Comparison of ENCODE assay signal across 11 cellular contexts in genomic region chr2:102226171-102226570, GRCh38. TPM values are rescaled to one million over a fixed set of nuclear protein-coding genes. Genes with fewer than 3 reads are reported as not detected.
DNase-seq lines count a peak whose midpoint lies in the region; ATAC-seq and TF ChIP-seq lines count a peak whose summit lies in the region.
"Had no signal": no experiment of that assay in that cellular context is flagged by ENCODE, and none has a peak within 500 bp of the region (broad histone marks: within the 10 kb centered on the region; RNA-seq: fewer than 3 reads in every experiment).

No MANE protein-coding gene starts in this region.

- no peaks in the 10 kb centered on the region for H3K9me3 Mint-ChIP-seq in nephron progenitor cell

- H3K9me3 ChIP-seq in right cardiac atrium (ENCODE audit: control insufficient read depth, low read length) (no peaks in the 10 kb centered on the region), upper lobe of right lung (no peaks in the 10 kb centered on the region)

- no peaks in the 10 kb centered on the region for H3K36me3 ChIP-seq in upper lobe of right lung
- H3K36me3 ChIP-seq: cardiac muscle cell had no signal

- intact Hi-C loops in right cardiac atrium (cut with DNase I) (no loop called here), cardiac septum (cut with DNase I) (no loop called here), upper lobe of right lung (cut with DNase I) (no loop called here)

- H3K4me1 Mint-ChIP-seq in nephron progenitor cell: peaks cover 49% of the 10 kb centered on the region

- H3K4me1 ChIP-seq in right cardiac atrium (ENCODE audit: control insufficient read depth, insufficient read depth, low read length) (peaks cover 2% of the 10 kb centered on the region), upper lobe of right lung (peaks cover 35% of the 10 kb centered on the region)

- peak overlapping the region; percentile 99 for H3K27ac Mint-ChIP-seq in nephron progenitor cell

- 93% methylated on average over 6 of the region's 6 CpGs for WGBS in right cardiac atrium

- no peaks in the 10 kb centered on the region for H3K36me3 Mint-ChIP-seq in nephron progenitor cell (ENCODE audit: low read depth)

- H3K4me3 Mint-ChIP-seq in nephron progenitor cell: no peak overlapping the region

- H3K27ac ChIP-seq in right cardiac atrium (ENCODE audit: low read length): peak overlapping the region; percentile 23
- H3K27ac ChIP-seq in caudate nucleus (ENCODE audit: low read depth, low read length): peak overlapping the region; percentile 94
- peak overlapping the region; percentile 89 for H3K27ac ChIP-seq in upper lobe of right lung
- H3K27ac ChIP-seq: cardiac muscle cell had no signal

- DNase-seq in right cardiac atrium (no peak), cardiac septum (ENCODE audit: low spot score) (no peak), caudate nucleus (lab: John Stamatoyannopoulos, UW) (no peak), nephron progenitor cell (no peak), upper lobe of right lung (no peak), dermis blood vessel endothelial cell (no peak)
- DNase-seq in central memory CD4-positive, alpha-beta T cell: no peak
- DNase-seq: activated CD4-positive, alpha-beta T cell treated with anti-CD3 and anti-CD28 coated beads, Interleukin-2, amount 50 U/mL, for 1 hour had no signal

- TF ChIP-seq CTCF in nephron progenitor cell (IDR thresholded peaks at IDR 0.05) (no peak), upper lobe of right lung (IDR thresholded peaks at IDR 0.05) (no peak)

- H3K27me3 ChIP-seq in right cardiac atrium (ENCODE audit: control insufficient read depth, insufficient read depth) (no peaks in the 10 kb centered on the region), upper lobe of right lung (no peaks in the 10 kb centered on the region)
- H3K27me3 ChIP-seq: cardiac muscle cell had no signal

- peaks cover 7% of the 10 kb centered on the region for H3K27me3 Mint-ChIP-seq in nephron progenitor cell (ENCODE audit: low read depth, poor library complexity)

- ATAC-seq in right cardiac atrium: no peak
- no peak for ATAC-seq in upper lobe of right lung
- no peak for ATAC-seq in GM21360 (IDR thresholded peaks at IDR 0.05; ENCODE audit: unreplicated experiment)

- H3K4me3 ChIP-seq in right cardiac atrium (ENCODE audit: low read length) (no peak overlapping the region), upper lobe of right lung (no peak overlapping the region)
- H3K4me3 ChIP-seq: cardiac muscle cell had no signal

RNA-seq across cellular contexts. Expression of gene IL1RL2, which starts 39.3 kb away (rescaled TPM):
- under 1 TPM; 0.14 to 0.46 (median 0.36) TPM for total RNA-seq in right cardiac atrium
- polyA plus RNA-seq in right cardiac atrium: 0.07 TPM
- 0.35 TPM for total RNA-seq in cardiac septum
- total RNA-seq in upper lobe of right lung: 0.58 TPM
- total RNA-seq in dermis blood vessel endothelial cell: 0.09 and 0.34 TPM in 2 replicates
- total RNA-seq: cardiac muscle cell had no signal
- polyA plus RNA-seq: cardiac muscle cell, neural cell had no signal

Comparison
In these comparisons a context has a peak if more than half of its experiments do, and no peak if none do; other contexts are left out.
1. H3K27ac ChIP-seq: peak in every context shown above with its lines; median percentile 94 in caudate nucleus; 89 in upper lobe of right lung; 23 in right cardiac atrium.